In genomic region chr1:18926315-18927081, GRCh38 we compare ENCODE assay signal across 8 cellular contexts. TPM values are rescaled to one million over a fixed set of nuclear protein-coding genes. Genes with fewer than 3 reads are reported as not detected.
A peak's percentile ranks its signal among the peaks of the same experiment; 100 is the strongest.
DNase-seq lines count a peak whose midpoint lies in the region; ATAC-seq and TF ChIP-seq lines count a peak whose summit lies in the region.

No MANE protein-coding gene starts in this region.

- intact Hi-C loops in adrenal gland (cut with DNase I) = no loop called here

- peak in 1 of 2 donors; percentile 55 for TF ChIP-seq POLR2A in adrenal gland (IDR thresholded peaks at IDR 0.05)

- DNase-seq in T-helper 1 cell (peak; percentile 53 to 94 (median 69)), adrenal gland (peak; percentile 65 to 90 (median 87)), kidney epithelial cell (ENCODE audit: low read depth) (peak; percentile 94), HuH-7.5 (ENCODE audit: low spot score) (no peak)
- DNase-seq in stimulated activated CD4-positive, alpha-beta T cell treated with anti-CD3 and anti-CD28 coated beads, TNF-alpha, amount 100 ng/mL, for 48 hours (ENCODE audit: low read depth in 3 of 3) = peak; percentile 70 to 85 (median 84)

- H3K4me3 ChIP-seq in adrenal gland = no peak overlapping the region
- no peak overlapping the region for H3K4me3 ChIP-seq in kidney epithelial cell (ENCODE audit: low read depth, low read length)

- TF ChIP-seq CTCF in adrenal gland (IDR thresholded peaks at IDR 0.05) (peak in 1 of 6 experiments; percentile 14), kidney epithelial cell (IDR thresholded peaks at IDR 0.05; ENCODE audit: insufficient read depth, low read length, poor library complexity, severe bottlenecking) (no peak)

- H3K4me1 ChIP-seq in adrenal gland (replicated peaks in 1 of 2) = peaks cover 33 to 50% of the 10 kb centered on the region in 2 donors

- ATAC-seq in GM19035 (IDR thresholded peaks at IDR 0.05; ENCODE audit: unreplicated experiment) = peak; percentile 75
- peak; percentile 60 for ATAC-seq in HG03439 (IDR thresholded peaks at IDR 0.05; ENCODE audit: unreplicated experiment)
- ATAC-seq in HG03457 (IDR thresholded peaks at IDR 0.05; ENCODE audit: unreplicated experiment) = no peak

- H3K36me3 ChIP-seq in adrenal gland (replicated peaks in 1 of 2) = no peaks in the 10 kb centered on the region
- H3K36me3 ChIP-seq in kidney epithelial cell (ENCODE audit: control insufficient read depth, insufficient read depth, low read length) = no peaks in the 10 kb centered on the region

- WGBS in adrenal gland, 4 donors = 21 to 42% (median 29%) methylated on average over 8 to 13 of the region's 13 CpGs

- H3K27me3 ChIP-seq in adrenal gland = no peaks in the 10 kb centered on the region
- no peaks in the 10 kb centered on the region for H3K27me3 ChIP-seq in kidney epithelial cell (ENCODE audit: control insufficient read depth, insufficient read depth, low read length)

- H3K9me3 ChIP-seq in adrenal gland (replicated peaks in 1 of 3) = no peaks in the 10 kb centered on the region

- peak overlapping the region; percentile 55 to 90 (median 83) for H3K27ac ChIP-seq in adrenal gland

RNA-seq across cellular contexts. Expression of gene ALDH4A1, which starts 24.1 kb away (rescaled TPM):
- total RNA-seq in adrenal gland = 10 to 100 TPM; 18.1 to 46.9 (median 26.5) TPM
- 10 to 100 TPM; 11.3 to 15.1 (median 12.5) TPM for polyA plus RNA-seq in adrenal gland
- total RNA-seq in kidney epithelial cell = 18.8 and 22.8 TPM in 2 replicates

RNA-seq across cellular contexts. Expression of gene IFFO2, which starts 30.0 kb away (rescaled TPM):
- total RNA-seq in adrenal gland = 10 to 100 TPM; 13.5 to 23.4 (median 17.9) TPM
- polyA plus RNA-seq in adrenal gland = 10 to 100 TPM in 1 of 3 donors, 1 to 10 TPM in 2; 5.9 to 10.8 (median 9.7) TPM
- 25.3 and 26.6 TPM in 2 replicates for total RNA-seq in kidney epithelial cell
